ENCODE assay signal across 1 cellular context in the genomic region with DNA sequence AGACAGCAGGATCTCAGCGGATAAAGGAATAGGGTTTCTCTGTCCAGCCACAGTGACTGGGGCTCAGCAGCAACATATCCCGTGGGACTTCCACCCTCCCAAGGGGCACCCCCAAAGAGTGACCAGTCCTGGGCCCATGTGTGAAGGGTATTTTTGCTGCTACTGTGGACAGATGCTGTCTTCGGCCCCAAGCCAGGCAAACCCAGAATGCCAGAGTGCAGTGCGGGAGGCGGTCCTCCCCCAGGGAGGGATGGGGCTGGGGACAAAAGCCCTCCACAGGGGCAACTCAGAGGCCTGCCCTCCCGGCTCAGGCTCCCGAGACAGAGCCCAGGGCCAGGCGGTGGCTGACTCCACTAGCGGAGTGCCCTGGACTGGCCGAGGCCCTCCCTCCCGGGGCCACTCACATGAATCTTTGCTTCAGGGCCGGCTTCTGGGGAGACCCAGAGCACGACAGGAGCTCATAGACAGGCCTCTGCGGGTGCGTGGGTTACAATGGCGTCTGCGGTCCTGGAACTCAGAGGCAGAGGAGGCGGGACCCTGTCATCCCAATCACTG.
TF ChIP-seq lines count a peak whose summit lies in the region.

No MANE protein-coding gene starts in this region.

TF ChIP-seq in H1, 55 proteins besides CTCF, POLR2A, EP300 and RAD21:
- TF ChIP-seq POLR2AphosphoS5 (IDR thresholded peaks at IDR 0.05; ENCODE audit: low read depth, low read length) (no peak), SUZ12 (IDR thresholded peaks at IDR 0.05; ENCODE audit: low read length) (no peak), JUN (IDR thresholded peaks at IDR 0.05; ENCODE audit: low read depth, low read length) (no peak), TAF7 (optimal IDR thresholded peaks at IDR 0.05; ENCODE audit: borderline replicate concordance, low read depth, low read length) (no peak), CREB1 (IDR thresholded peaks at IDR 0.05) (no peak), CHD2 (IDR thresholded peaks at IDR 0.05; ENCODE audit: low read length) (no peak), SP1 (IDR thresholded peaks at IDR 0.05; ENCODE audit: low read depth, low read length) (no peak), HDAC6 (IDR thresholded peaks at IDR 0.05; ENCODE audit: low read depth, low read length) (no peak), SP4 (IDR thresholded peaks at IDR 0.05; ENCODE audit: low read length) (no peak), NANOG (IDR thresholded peaks at IDR 0.05; ENCODE audit: insufficient read depth, low read depth, low read length, poor library complexity, severe bottlenecking) (no peak), GTF2F1 (IDR thresholded peaks at IDR 0.05; ENCODE audit: borderline replicate concordance, low read depth, low read length) (no peak), RNF2 (IDR thresholded peaks at IDR 0.05; ENCODE audit: borderline replicate concordance, low read depth, low read length, missing control alignments, poor library complexity, severe bottlenecking) (no peak), POU5F1 (IDR thresholded peaks at IDR 0.05; ENCODE audit: low read depth, low read length) (no peak), SIRT6 (IDR thresholded peaks at IDR 0.05; ENCODE audit: low read length) (no peak), RFX5 (IDR thresholded peaks at IDR 0.05; ENCODE audit: borderline replicate concordance, low read depth, low read length) (no peak), EZH2 (IDR thresholded peaks at IDR 0.05; ENCODE audit: low read depth, low read length, severe bottlenecking) (no peak), SIX5 (IDR thresholded peaks at IDR 0.05; ENCODE audit: low read depth, low read length) (no peak)
- TF ChIP-seq, protein P1, sequence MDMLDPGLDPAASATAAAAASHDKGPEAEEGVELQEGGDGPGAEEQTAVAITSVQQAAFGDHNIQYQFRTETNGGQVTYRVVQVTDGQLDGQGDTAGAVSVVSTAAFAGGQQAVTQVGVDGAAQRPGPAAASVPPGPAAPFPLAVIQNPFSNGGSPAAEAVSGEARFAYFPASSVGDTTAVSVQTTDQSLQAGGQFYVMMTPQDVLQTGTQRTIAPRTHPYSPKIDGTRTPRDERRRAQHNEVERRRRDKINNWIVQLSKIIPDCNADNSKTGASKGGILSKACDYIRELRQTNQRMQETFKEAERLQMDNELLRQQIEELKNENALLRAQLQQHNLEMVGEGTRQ (IDR thresholded peaks at IDR 0.05; ENCODE audit: low read length): no peak
- TF ChIP-seq, protein P2, sequence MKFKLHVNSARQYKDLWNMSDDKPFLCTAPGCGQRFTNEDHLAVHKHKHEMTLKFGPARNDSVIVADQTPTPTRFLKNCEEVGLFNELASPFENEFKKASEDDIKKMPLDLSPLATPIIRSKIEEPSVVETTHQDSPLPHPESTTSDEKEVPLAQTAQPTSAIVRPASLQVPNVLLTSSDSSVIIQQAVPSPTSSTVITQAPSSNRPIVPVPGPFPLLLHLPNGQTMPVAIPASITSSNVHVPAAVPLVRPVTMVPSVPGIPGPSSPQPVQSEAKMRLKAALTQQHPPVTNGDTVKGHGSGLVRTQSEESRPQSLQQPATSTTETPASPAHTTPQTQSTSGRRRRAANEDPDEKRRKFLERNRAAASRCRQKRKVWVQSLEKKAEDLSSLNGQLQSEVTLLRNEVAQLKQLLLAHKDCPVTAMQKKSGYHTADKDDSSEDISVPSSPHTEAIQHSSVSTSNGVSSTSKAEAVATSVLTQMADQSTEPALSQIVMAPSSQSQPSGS (IDR thresholded peaks at IDR 0.05; ENCODE audit: low read length): no peak
- TF ChIP-seq, protein P3, sequence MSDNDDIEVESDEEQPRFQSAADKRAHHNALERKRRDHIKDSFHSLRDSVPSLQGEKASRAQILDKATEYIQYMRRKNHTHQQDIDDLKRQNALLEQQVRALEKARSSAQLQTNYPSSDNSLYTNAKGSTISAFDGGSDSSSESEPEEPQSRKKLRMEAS (IDR thresholded peaks at IDR 0.05): no peak
